Comparison of ENCODE assay signal across 13 cellular contexts in genomic region chr16:53821957-53822625, GRCh38.
A peak's percentile ranks its signal among the peaks of the same experiment; 100 is the strongest.
DNase-seq lines count a peak whose midpoint lies in the region; FAIRE-seq and TF ChIP-seq lines count a peak whose summit lies in the region.
"Had no signal": no experiment of that assay in that cellular context is flagged by ENCODE, and none has a peak within 500 bp of the region (broad histone marks: within the 10 kb centered on the region; RNA-seq: fewer than 3 reads in every experiment).

No MANE protein-coding gene starts in this region.

- peak; percentile 46 for FAIRE-seq in GM12892 (lab: Jason Lieb, UNC)
- FAIRE-seq: G401.6 had no signal

- TF ChIP-seq POLR2A in GM12892 (IDR thresholded peaks at IDR 0.05; ENCODE audit: low read depth, low read length) (no peak), uterus (IDR thresholded peaks at IDR 0.05) (no peak)

- H3K79me2 ChIP-seq in smooth muscle cell (ENCODE audit: low read depth) (no peaks in the 10 kb centered on the region), OCI-LY7 (ENCODE audit: insufficient read depth, low read depth, low read length) (no peaks in the 10 kb centered on the region)

- intact Hi-C loops in OCI-LY7 (cut with micrococcal nuclease; ENCODE audit: unreplicated experiment) (no loop called here), uterus (cut with DNase I; ENCODE audit: low total_unique reads) (no loop called here)

- CTCF ChIA-PET in OCI-LY7 (lab: Charles Lee; ENCODE audit: unreplicated experiment): no interaction called here

- H3K4me2 ChIP-seq in smooth muscle cell: peak overlapping the region; percentile 58
- H3K4me2 ChIP-seq in OCI-LY7 (ENCODE audit: low read length): no peak overlapping the region

- H3K9me3 ChIP-seq in smooth muscle cell (replicated peaks; ENCODE audit: low read depth) (no peaks in the 10 kb centered on the region), OCI-LY7 (ENCODE audit: low read length) (no peaks in the 10 kb centered on the region), uterus (no peaks in the 10 kb centered on the region)
- H3K9me3 ChIP-seq: vagina had no signal

- H3K4me3 ChIP-seq in fibroblast of the aortic adventitia (ENCODE audit: low read depth, low read length) (no peak overlapping the region), smooth muscle cell (no peak overlapping the region), OCI-LY7 (ENCODE audit: low read depth, low read length, poor library complexity, severe bottlenecking) (no peak overlapping the region), uterus (no peak overlapping the region)
- H3K4me3 ChIP-seq: vagina had no signal

- no peak overlapping the region for H2AFZ ChIP-seq in smooth muscle cell (ENCODE audit: low read depth)
- H2AFZ ChIP-seq in OCI-LY7 (ENCODE audit: low read length): no peak overlapping the region

- TF ChIP-seq CTCF in fibroblast of the aortic adventitia (IDR thresholded peaks at IDR 0.05; ENCODE audit: insufficient read depth, low read length) (no peak), smooth muscle cell (IDR thresholded peaks at IDR 0.05; ENCODE audit: borderline replicate concordance, insufficient read depth, poor library complexity, severe bottlenecking) (peak; percentile 15), OCI-LY7 (conservative IDR thresholded peaks at IDR 0.05; ENCODE audit: low read length) (no peak), uterus (IDR thresholded peaks at IDR 0.05) (no peak)

- no TSS peak for BruUV-seq in OCI-LY7 (replicated peaks; lab: Mats Ljungman, UMichigan)

- POLR2A ChIA-PET in OCI-LY7 (lab: Charles Lee): interaction anchor here (0.6 kb wide), 2 partner anchors 9 to 206 kb away, joined by 3 read pairs; no protein-coding TSS in a partner anchor

- 53% methylated on average over 4 of the region's 4 CpGs for WGBS in smooth muscle cell (ENCODE audit: low lambda C conversion rate)

- H3K36me3 ChIP-seq in smooth muscle cell (ENCODE audit: low read depth): no peaks in the 10 kb centered on the region
- 0 out of 2 replicates have a peak, but pooled peaks cover 5% of the 10 kb centered on the region for H3K36me3 ChIP-seq in OCI-LY7 (ENCODE audit: insufficient read depth, low read length)
- H3K36me3 ChIP-seq in uterus: no peaks in the 10 kb centered on the region

- H3K4me1 ChIP-seq in smooth muscle cell (ENCODE audit: low read depth) (peaks cover 26% of the 10 kb centered on the region), OCI-LY7 (ENCODE audit: insufficient read depth, low read length, poor library complexity, severe bottlenecking) (no peaks in the 10 kb centered on the region), uterus (no peaks in the 10 kb centered on the region)

- H3K27me3 ChIP-seq in smooth muscle cell (ENCODE audit: low read depth) (no peaks in the 10 kb centered on the region), uterus (no peaks in the 10 kb centered on the region)
- H3K27me3 ChIP-seq: vagina had no signal

- no peak overlapping the region for H3K9ac ChIP-seq in smooth muscle cell (ENCODE audit: low read depth)

- peaks cover 9% of the 10 kb centered on the region for H3F3A ChIP-seq in smooth muscle cell (ENCODE audit: low read depth)

- H3K27ac ChIP-seq in smooth muscle cell (ENCODE audit: low read depth) (peak overlapping the region; percentile 82), OCI-LY7 (ENCODE audit: low read depth, low read length, poor library complexity, severe bottlenecking) (no peak overlapping the region), uterus (no peak overlapping the region)
- H3K27ac ChIP-seq: vagina had no signal

- H3K9me2 ChIP-seq in OCI-LY7 (ENCODE audit: insufficient read depth, low read length): no peaks in the 10 kb centered on the region

- no peak for DNase-seq in GM12892 (ENCODE audit: insufficient read length)
- peak; percentile 18 for DNase-seq in SW480 (ENCODE audit: low spot score)
- peak; percentile 85 for DNase-seq in fibroblast of the aortic adventitia (ENCODE audit: low read depth)
- no peak for DNase-seq in smooth muscle cell (lab: John Stamatoyannopoulos, UW; ENCODE audit: unreplicated experiment)
- DNase-seq in central memory CD4-positive, alpha-beta T cell: no peak
- no peak for DNase-seq in OCI-LY7 (ENCODE audit: low spot score)
- DNase-seq in uterus: no peak
- DNase-seq: activated effector memory CD4-positive, alpha-beta T cell treated with Interleukin-2 at 50 U/mL for 16 hours; effector memory CD4-positive, alpha-beta T cell; left cardiac atrium; retina had no signal

- peaks cover 3% of the 10 kb centered on the region for H4K20me1 ChIP-seq in smooth muscle cell (ENCODE audit: low read depth)
- no peaks in the 10 kb centered on the region for H4K20me1 ChIP-seq in OCI-LY7 (ENCODE audit: insufficient read depth, low read length)

Comparison
In these comparisons a context has a peak if more than half of its experiments do, and no peak if none do; other contexts are left out.
1. DNase-seq: peak in SW480 (single experiment) and fibroblast of the aortic adventitia (single experiment); none in GM12892 (single experiment), smooth muscle cell (single experiment), central memory CD4-positive, alpha-beta T cell (single experiment), OCI-LY7 (single experiment) and uterus (0 of 2).